Comparison of ENCODE assay signal across 18 cellular contexts in genomic region chr17:27566673-27567562, GRCh38.
DNase-seq lines count a peak whose midpoint lies in the region; ATAC-seq and TF ChIP-seq lines count a peak whose summit lies in the region.
"Had no signal": no experiment of that assay in that cellular context is flagged by ENCODE, and none has a peak within 500 bp of the region (broad histone marks: within the 10 kb centered on the region; RNA-seq: fewer than 3 reads in every experiment).

No MANE protein-coding gene starts in this region.

- H3K4ac ChIP-seq in mesenchymal stem cell (ENCODE audit: low read depth in 1 of 2, low read length in 2 of 2): no peak overlapping the region

- H3K9me3 ChIP-seq in mesenchymal stem cell (ENCODE audit: control insufficient read depth, low read length): no peaks in the 10 kb centered on the region

- H3K4me1 ChIP-seq in mesenchymal stem cell (ENCODE audit: control insufficient read depth, insufficient read depth, low read depth, low read length): peaks cover 21% of the 10 kb centered on the region

- no peak overlapping the region for H2BK120ac ChIP-seq in mesenchymal stem cell (ENCODE audit: low read depth, low read length)

- ATAC-seq in stimulated activated naive CD8-positive, alpha-beta T cell treated with anti-CD3 and anti-CD28 coated beads, Interleukin-15, amount 100 ng/mL, for 72 hours: no peak
- ATAC-seq in activated naive CD8-positive, alpha-beta T cell treated with anti-CD3 and anti-CD28 coated beads, Interleukin-2, amount 10 ng/mL, durations not matched to agents 7 days and 5 days (ENCODE audit: low read depth): no peak
- no peak for ATAC-seq in HG02759 (IDR thresholded peaks at IDR 0.05; ENCODE audit: unreplicated experiment)
- ATAC-seq: HCT116 had no signal

- no peaks in the 10 kb centered on the region for H3K9me3 Mint-ChIP-seq in stimulated activated naive CD8-positive, alpha-beta T cell treated with anti-CD3 and anti-CD28 coated beads, Interleukin-15, Interleukin-2, amounts not matched to agents 100 ng/mL and 50 ng/mL, for 24 hours
- H3K9me3 Mint-ChIP-seq in stimulated activated naive CD8-positive, alpha-beta T cell treated with anti-CD3 and anti-CD28 coated beads, Interleukin-15, amount 100 ng/mL, for 72 hours: peaks cover 0 to 4% of the 10 kb centered on the region in 2 donors
- H3K9me3 Mint-ChIP-seq in activated naive CD8-positive, alpha-beta T cell treated with anti-CD3 and anti-CD28 coated beads, Interleukin-2, amount 10 ng/mL, durations not matched to agents 7 days and 5 days: no peaks in the 10 kb centered on the region
- H3K9me3 Mint-ChIP-seq in MCF 10A (ENCODE audit: unreplicated experiment): no peaks in the 10 kb centered on the region
- H3K9me3 Mint-ChIP-seq: brain; CD4-positive, alpha-beta T cell; memory B cell had no signal

- DNase-seq in stimulated activated naive CD8-positive, alpha-beta T cell treated with anti-CD3 and anti-CD28 coated beads, Interleukin-15, amount 100 ng/mL, for 72 hours: no peak
- no peak for DNase-seq in activated naive CD8-positive, alpha-beta T cell treated with anti-CD3 and anti-CD28 coated beads, Interleukin-2, amount 10 ng/mL, durations not matched to agents 7 days and 5 days
- DNase-seq in mesenchymal stem cell: no peak
- DNase-seq in AG08395 (ENCODE audit: low spot score): no peak
- DNase-seq in MCF 10A (ENCODE audit: unreplicated experiment): no peak
- DNase-seq in CD1c-positive myeloid dendritic cell (ENCODE audit: extremely low spot score): no peak
- DNase-seq: activated T-cell treated with anti-CD3 and anti-CD28 coated beads, Interleukin-2, amount 50 U/mL, for 1 hour; CD4-positive, alpha-beta T cell; GF-D8; NCI-H1105 treated with DMSO at 0.1 percent for 48 hours; NCI-H524; stimulated activated CD4-positive, alpha-beta T cell treated with anti-CD3 and anti-CD28 coated beads, Interleukin-4, amount 100 ng/mL, for 4 hours had no signal

- no peak overlapping the region for H3K23ac ChIP-seq in mesenchymal stem cell (ENCODE audit: low read length in 2 of 2)

- H3K4me3 Mint-ChIP-seq in stimulated activated naive CD8-positive, alpha-beta T cell treated with anti-CD3 and anti-CD28 coated beads, Interleukin-15, Interleukin-2, amounts not matched to agents 100 ng/mL and 50 ng/mL, for 24 hours: no peak overlapping the region
- H3K4me3 Mint-ChIP-seq in stimulated activated naive CD8-positive, alpha-beta T cell treated with anti-CD3 and anti-CD28 coated beads, Interleukin-15, amount 100 ng/mL, for 72 hours: no peak overlapping the region
- H3K4me3 Mint-ChIP-seq in activated naive CD8-positive, alpha-beta T cell treated with anti-CD3 and anti-CD28 coated beads, Interleukin-2, amount 10 ng/mL, durations not matched to agents 7 days and 5 days: no peak overlapping the region
- no peak overlapping the region for H3K4me3 Mint-ChIP-seq in MCF 10A (ENCODE audit: unreplicated experiment)
- H3K4me3 Mint-ChIP-seq: brain; CD4-positive, alpha-beta T cell; memory B cell had no signal

- H3K4me1 Mint-ChIP-seq in stimulated activated naive CD8-positive, alpha-beta T cell treated with anti-CD3 and anti-CD28 coated beads, Interleukin-15, Interleukin-2, amounts not matched to agents 100 ng/mL and 50 ng/mL, for 24 hours (ENCODE audit: low read depth): peaks cover 75% of the 10 kb centered on the region
- peaks cover 91% of the 10 kb centered on the region for H3K4me1 Mint-ChIP-seq in stimulated activated naive CD8-positive, alpha-beta T cell treated with anti-CD3 and anti-CD28 coated beads, Interleukin-15, amount 100 ng/mL, for 72 hours
- H3K4me1 Mint-ChIP-seq in activated naive CD8-positive, alpha-beta T cell treated with anti-CD3 and anti-CD28 coated beads, Interleukin-2, amount 10 ng/mL, durations not matched to agents 7 days and 5 days: peaks cover 46% of the 10 kb centered on the region
- H3K4me1 Mint-ChIP-seq in MCF 10A (ENCODE audit: insufficient read depth, unreplicated experiment): no peaks in the 10 kb centered on the region

- peaks cover 30% of the 10 kb centered on the region for H3K36me3 Mint-ChIP-seq in stimulated activated naive CD8-positive, alpha-beta T cell treated with anti-CD3 and anti-CD28 coated beads, Interleukin-15, Interleukin-2, amounts not matched to agents 100 ng/mL and 50 ng/mL, for 24 hours (ENCODE audit: low read depth)
- peaks cover 18% of the 10 kb centered on the region for H3K36me3 Mint-ChIP-seq in activated naive CD8-positive, alpha-beta T cell treated with anti-CD3 and anti-CD28 coated beads, Interleukin-2, amount 10 ng/mL, durations not matched to agents 7 days and 5 days
- H3K36me3 Mint-ChIP-seq in MCF 10A (ENCODE audit: insufficient read depth, unreplicated experiment): no peaks in the 10 kb centered on the region

- no peak for TF ChIP-seq CTCF in MCF 10A (IDR thresholded peaks at IDR 0.05; ENCODE audit: unreplicated experiment)

- H3K14ac ChIP-seq in mesenchymal stem cell (ENCODE audit: low read length in 2 of 2): no peak overlapping the region

- peak overlapping the region; percentile 1 for H4K91ac ChIP-seq in mesenchymal stem cell (ENCODE audit: low read length)

- H2BK12ac ChIP-seq in mesenchymal stem cell (ENCODE audit: low read length in 2 of 2): peak overlapping the region in 1 of 2 experiments; percentile 45

- no peaks in the 10 kb centered on the region for H3K27me3 Mint-ChIP-seq in stimulated activated naive CD8-positive, alpha-beta T cell treated with anti-CD3 and anti-CD28 coated beads, Interleukin-15, Interleukin-2, amounts not matched to agents 100 ng/mL and 50 ng/mL, for 24 hours
- H3K27me3 Mint-ChIP-seq in stimulated activated naive CD8-positive, alpha-beta T cell treated with anti-CD3 and anti-CD28 coated beads, Interleukin-15, amount 100 ng/mL, for 72 hours: no peaks in the 10 kb centered on the region
- H3K27me3 Mint-ChIP-seq in activated naive CD8-positive, alpha-beta T cell treated with anti-CD3 and anti-CD28 coated beads, Interleukin-2, amount 10 ng/mL, durations not matched to agents 7 days and 5 days: no peaks in the 10 kb centered on the region
- H3K27me3 Mint-ChIP-seq in MCF 10A (ENCODE audit: insufficient read depth, unreplicated experiment): no peaks in the 10 kb centered on the region
- H3K27me3 Mint-ChIP-seq: brain; CD4-positive, alpha-beta T cell; memory B cell had no signal

- WGBS in mesenchymal stem cell: 90% methylated on average over 14 of the region's 14 CpGs

- no peak overlapping the region for H2BK15ac ChIP-seq in mesenchymal stem cell (ENCODE audit: low read depth, poor library complexity, severe bottlenecking)

- H3K18ac ChIP-seq in mesenchymal stem cell (ENCODE audit: low read depth in 1 of 2, low read length in 2 of 2): no peak overlapping the region

- no peak overlapping the region for H2AFZ ChIP-seq in mesenchymal stem cell (ENCODE audit: low read depth, low read length)

- no peak overlapping the region for H3K27ac ChIP-seq in mesenchymal stem cell (ENCODE audit: low read length, poor library complexity, severe bottlenecking)
- H3K27ac ChIP-seq: VCaP had no signal

- H2AK5ac ChIP-seq in mesenchymal stem cell (ENCODE audit: low read length, severe bottlenecking): no peak overlapping the region

- POLR2A ChIA-PET in activated naive CD8-positive, alpha-beta T cell treated with anti-CD3 and anti-CD28 coated beads, Interleukin-2, amount 10 ng/mL, durations not matched to agents 7 days and 5 days (lab: Charles Lee): interaction anchor here (0.6 to 1.0 kb wide), 2 partner anchors 9 to 79 kb away, joined by 3 read pairs; no protein-coding TSS in a partner anchor
- POLR2A ChIA-PET in MCF 10A (lab: Yijun Ruan, JAX): no interaction called here

- H3K36me3 ChIP-seq in mesenchymal stem cell (ENCODE audit: control insufficient read depth in 1 of 2, insufficient read depth in 2 of 2, low read depth in 1 of 2, low read length in 2 of 2): peaks cover 0 to 7% of the 10 kb centered on the region in 2 experiments

- H3K9ac ChIP-seq in mesenchymal stem cell (ENCODE audit: low read length): no peak overlapping the region

- no TSS peak for BruUV-seq in MCF 10A (replicated peaks; lab: Mats Ljungman, UMichigan)

- H3K27ac Mint-ChIP-seq in stimulated activated naive CD8-positive, alpha-beta T cell treated with anti-CD3 and anti-CD28 coated beads, Interleukin-15, Interleukin-2, amounts not matched to agents 100 ng/mL and 50 ng/mL, for 24 hours: peak overlapping the region; percentile 36
- H3K27ac Mint-ChIP-seq in stimulated activated naive CD8-positive, alpha-beta T cell treated with anti-CD3 and anti-CD28 coated beads, Interleukin-15, amount 100 ng/mL, for 72 hours: peak overlapping the region in 1 of 2 donors; percentile 86
- peak overlapping the region; percentile 51 for H3K27ac Mint-ChIP-seq in activated naive CD8-positive, alpha-beta T cell treated with anti-CD3 and anti-CD28 coated beads, Interleukin-2, amount 10 ng/mL, durations not matched to agents 7 days and 5 days
- no peak overlapping the region for H3K27ac Mint-ChIP-seq in MCF 10A (ENCODE audit: low read depth, unreplicated experiment)
- H3K27ac Mint-ChIP-seq: CD4-positive, alpha-beta T cell; memory B cell had no signal

- no peak overlapping the region for H2BK5ac ChIP-seq in mesenchymal stem cell (ENCODE audit: low read depth, low read length, poor library complexity, severe bottlenecking)

- peaks cover 55% of the 10 kb centered on the region for H3K79me1 ChIP-seq in mesenchymal stem cell (replicated peaks; ENCODE audit: low read length, poor library complexity, severe bottlenecking)

- CTCF ChIA-PET in MCF 10A (lab: Yijun Ruan, JAX): interaction anchor here (1.2 to 1.8 kb wide), 3 partner anchors 29 to 72 kb away, joined by 3 to 7 read pairs (median 4); no protein-coding TSS in a partner anchor

- no peak overlapping the region for H3K4me2 ChIP-seq in mesenchymal stem cell (ENCODE audit: low read length, poor library complexity, severe bottlenecking)

- no peak overlapping the region for H3K4me3 ChIP-seq in mesenchymal stem cell (ENCODE audit: insufficient read depth in 1 of 2, low read depth in 1 of 2, low read length in 2 of 2)

- intact Hi-C loops in MCF 10A (cut with micrococcal nuclease): no loop called here

- H3K27me3 ChIP-seq in mesenchymal stem cell (ENCODE audit: control insufficient read depth in 1 of 2, insufficient read depth in 1 of 2, low read length in 2 of 2): no peaks in the 10 kb centered on the region

- no peak overlapping the region for H4K8ac ChIP-seq in mesenchymal stem cell (ENCODE audit: low read length)
